In the genomic region with DNA sequence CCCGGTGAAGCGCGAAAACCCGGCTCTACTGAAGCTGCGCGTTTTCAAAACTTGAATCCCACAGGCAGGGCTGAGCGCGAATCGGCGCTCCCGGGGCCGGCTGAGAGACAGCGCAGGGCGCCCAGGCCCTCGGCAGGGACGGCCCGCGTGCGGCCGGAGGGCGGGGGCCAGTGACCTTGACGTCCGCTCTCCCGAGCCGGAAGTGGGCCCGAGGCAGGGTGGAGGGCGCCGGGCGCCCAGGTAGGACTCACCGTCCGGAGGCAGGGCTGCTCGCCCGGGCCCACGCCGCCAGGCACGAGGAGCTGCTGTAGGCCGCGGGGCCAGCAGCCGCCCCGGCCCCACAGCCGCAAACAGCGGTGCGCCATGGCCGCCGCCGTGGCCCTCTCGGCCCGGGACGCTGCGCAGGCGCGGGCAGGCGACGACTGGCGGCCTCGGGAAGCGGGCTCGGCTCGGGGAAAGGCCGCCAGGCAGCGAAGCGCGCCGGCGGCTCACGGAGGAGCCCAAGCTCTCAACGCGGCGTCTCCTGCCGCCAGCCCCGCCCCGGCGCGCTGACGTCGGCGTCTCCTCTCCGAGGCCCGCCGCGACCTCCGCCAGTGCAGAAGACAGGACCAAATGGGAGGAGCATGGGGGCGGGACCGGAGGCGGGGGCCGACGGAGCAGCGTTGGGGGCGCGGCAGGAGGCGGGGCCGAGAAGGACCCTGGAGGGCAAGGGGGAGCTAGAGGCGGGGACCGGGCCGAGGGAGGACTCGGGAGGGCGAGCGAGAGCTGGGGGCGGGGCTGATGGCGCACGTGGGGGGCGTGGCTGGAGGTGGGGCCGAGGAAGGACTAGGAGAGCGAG, we compare ENCODE assay signal across 1 cellular context.
A peak's percentile ranks its signal among the peaks of the same experiment; 100 is the strongest.
TF ChIP-seq lines count a peak whose summit lies in the region.

A gene (minus strand): TSS at position 510 of the 838 bp plus-strand sequence. CDS start 145 bp downstream, at position 365.

TF ChIP-seq in K562, 482 proteins besides CTCF, POLR2A, EP300 and RAD21 (continued from another document and continues in another):
- TF ChIP-seq, protein P1, sequence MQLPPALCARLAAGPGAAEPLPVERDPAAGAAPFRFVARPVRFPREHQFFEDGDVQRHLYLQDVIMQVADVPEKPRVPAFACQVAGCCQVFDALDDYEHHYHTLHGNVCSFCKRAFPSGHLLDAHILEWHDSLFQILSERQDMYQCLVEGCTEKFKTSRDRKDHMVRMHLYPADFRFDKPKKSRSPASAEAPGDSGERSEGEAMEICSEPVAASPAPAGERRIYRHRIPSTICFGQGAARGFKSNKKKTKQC (CRISPR knock-in tag; IDR thresholded peaks at IDR 0.05) = peak; percentile 80; the same call in 1 of the 2 replicates
- no peak for TF ChIP-seq RFX5 (IDR thresholded peaks at IDR 0.05; ENCODE audit: low read depth, low read length)
- TF ChIP-seq ZNF699 (CRISPR knock-in tag; IDR thresholded peaks at IDR 0.05; ENCODE audit: insufficient replicate concordance) = no peak
- no peak for TF ChIP-seq RBM34 (IDR thresholded peaks at IDR 0.05; ENCODE audit: borderline replicate concordance, insufficient read depth, low read length)
- no peak for TF ChIP-seq C11orf30 (IDR thresholded peaks at IDR 0.05; ENCODE audit: low read depth)
- peak; percentile 90 for TF ChIP-seq ZBTB7A (IDR thresholded peaks at IDR 0.05; ENCODE audit: borderline replicate concordance, control insufficient read depth, low read depth, low read length)
- no peak for TF ChIP-seq TBL1XR1 (IDR thresholded peaks at IDR 0.05; ENCODE audit: low read length in 2 of 2)
- TF ChIP-seq, protein P2, sequence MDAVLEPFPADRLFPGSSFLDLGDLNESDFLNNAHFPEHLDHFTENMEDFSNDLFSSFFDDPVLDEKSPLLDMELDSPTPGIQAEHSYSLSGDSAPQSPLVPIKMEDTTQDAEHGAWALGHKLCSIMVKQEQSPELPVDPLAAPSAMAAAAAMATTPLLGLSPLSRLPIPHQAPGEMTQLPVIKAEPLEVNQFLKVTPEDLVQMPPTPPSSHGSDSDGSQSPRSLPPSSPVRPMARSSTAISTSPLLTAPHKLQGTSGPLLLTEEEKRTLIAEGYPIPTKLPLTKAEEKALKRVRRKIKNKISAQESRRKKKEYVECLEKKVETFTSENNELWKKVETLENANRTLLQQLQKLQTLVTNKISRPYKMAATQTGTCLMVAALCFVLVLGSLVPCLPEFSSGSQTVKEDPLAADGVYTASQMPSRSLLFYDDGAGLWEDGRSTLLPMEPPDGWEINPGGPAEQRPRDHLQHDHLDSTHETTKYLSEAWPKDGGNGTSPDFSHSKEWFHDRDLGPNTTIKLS (IDR thresholded peaks at IDR 0.05; ENCODE audit: borderline replicate concordance, low read depth) = peak; percentile 85
- TF ChIP-seq, protein P3, sequence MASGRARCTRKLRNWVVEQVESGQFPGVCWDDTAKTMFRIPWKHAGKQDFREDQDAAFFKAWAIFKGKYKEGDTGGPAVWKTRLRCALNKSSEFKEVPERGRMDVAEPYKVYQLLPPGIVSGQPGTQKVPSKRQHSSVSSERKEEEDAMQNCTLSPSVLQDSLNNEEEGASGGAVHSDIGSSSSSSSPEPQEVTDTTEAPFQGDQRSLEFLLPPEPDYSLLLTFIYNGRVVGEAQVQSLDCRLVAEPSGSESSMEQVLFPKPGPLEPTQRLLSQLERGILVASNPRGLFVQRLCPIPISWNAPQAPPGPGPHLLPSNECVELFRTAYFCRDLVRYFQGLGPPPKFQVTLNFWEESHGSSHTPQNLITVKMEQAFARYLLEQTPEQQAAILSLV (tag; IDR thresholded peaks at IDR 0.05) = no peak
- TF ChIP-seq, protein P4, sequence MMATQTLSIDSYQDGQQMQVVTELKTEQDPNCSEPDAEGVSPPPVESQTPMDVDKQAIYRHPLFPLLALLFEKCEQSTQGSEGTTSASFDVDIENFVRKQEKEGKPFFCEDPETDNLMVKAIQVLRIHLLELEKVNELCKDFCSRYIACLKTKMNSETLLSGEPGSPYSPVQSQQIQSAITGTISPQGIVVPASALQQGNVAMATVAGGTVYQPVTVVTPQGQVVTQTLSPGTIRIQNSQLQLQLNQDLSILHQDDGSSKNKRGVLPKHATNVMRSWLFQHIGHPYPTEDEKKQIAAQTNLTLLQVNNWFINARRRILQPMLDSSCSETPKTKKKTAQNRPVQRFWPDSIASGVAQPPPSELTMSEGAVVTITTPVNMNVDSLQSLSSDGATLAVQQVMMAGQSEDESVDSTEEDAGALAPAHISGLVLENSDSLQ (IDR thresholded peaks at IDR 0.05) = peak; percentile 59
- TF ChIP-seq, protein P5, sequence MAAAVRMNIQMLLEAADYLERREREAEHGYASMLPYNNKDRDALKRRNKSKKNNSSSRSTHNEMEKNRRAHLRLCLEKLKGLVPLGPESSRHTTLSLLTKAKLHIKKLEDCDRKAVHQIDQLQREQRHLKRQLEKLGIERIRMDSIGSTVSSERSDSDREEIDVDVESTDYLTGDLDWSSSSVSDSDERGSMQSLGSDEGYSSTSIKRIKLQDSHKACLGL (CRISPR knock-in tag; IDR thresholded peaks at IDR 0.05; ENCODE audit: borderline replicate concordance, poor library complexity, severe bottlenecking) = no peak
- TF ChIP-seq KLF1 (tag; IDR thresholded peaks at IDR 0.05) = peak; percentile 93
- peak; percentile 82; the same call in 1 of the 2 replicates for TF ChIP-seq EP400 (IDR thresholded peaks at IDR 0.05)
- TF ChIP-seq, protein P6, sequence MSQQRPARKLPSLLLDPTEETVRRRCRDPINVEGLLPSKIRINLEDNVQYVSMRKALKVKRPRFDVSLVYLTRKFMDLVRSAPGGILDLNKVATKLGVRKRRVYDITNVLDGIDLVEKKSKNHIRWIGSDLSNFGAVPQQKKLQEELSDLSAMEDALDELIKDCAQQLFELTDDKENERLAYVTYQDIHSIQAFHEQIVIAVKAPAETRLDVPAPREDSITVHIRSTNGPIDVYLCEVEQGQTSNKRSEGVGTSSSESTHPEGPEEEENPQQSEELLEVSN (IDR thresholded peaks at IDR 0.05; ENCODE audit: borderline replicate concordance in 1 of 2, extremely low read depth in 1 of 2, insufficient read depth in 1 of 2, insufficient read length in 1 of 2, low read depth in 1 of 2, low read length in 1 of 2, poor library complexity in 1 of 2, severe bottlenecking in 1 of 2) = peak; percentile 85 to 88
- TF ChIP-seq EWSR1 (IDR thresholded peaks at IDR 0.05; ENCODE audit: borderline replicate concordance, low read depth, partially characterized antibody) = no peak
- TF ChIP-seq ZNF316 (IDR thresholded peaks at IDR 0.05) = peak; percentile 13; the same call in 1 of the 2 replicates
- TF ChIP-seq, protein P7, sequence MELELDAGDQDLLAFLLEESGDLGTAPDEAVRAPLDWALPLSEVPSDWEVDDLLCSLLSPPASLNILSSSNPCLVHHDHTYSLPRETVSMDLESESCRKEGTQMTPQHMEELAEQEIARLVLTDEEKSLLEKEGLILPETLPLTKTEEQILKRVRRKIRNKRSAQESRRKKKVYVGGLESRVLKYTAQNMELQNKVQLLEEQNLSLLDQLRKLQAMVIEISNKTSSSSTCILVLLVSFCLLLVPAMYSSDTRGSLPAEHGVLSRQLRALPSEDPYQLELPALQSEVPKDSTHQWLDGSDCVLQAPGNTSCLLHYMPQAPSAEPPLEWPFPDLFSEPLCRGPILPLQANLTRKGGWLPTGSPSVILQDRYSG (tag; conservative IDR thresholded peaks at IDR 0.05; ENCODE audit: low read depth) = no peak
- no peak; the same call in 1 of the 2 replicates for TF ChIP-seq ATF1 (CRISPR knock-in tag; IDR thresholded peaks at IDR 0.05)
- peak; percentile 87 for TF ChIP-seq ATF1 (tag; IDR thresholded peaks at IDR 0.05)
- TF ChIP-seq ZNF766 (CRISPR knock-in tag; conservative IDR thresholded peaks at IDR 0.05) = no peak
- TF ChIP-seq KHSRP (IDR thresholded peaks at IDR 0.05) = no peak
- 0 out of 2 replicates have a peak, but pooled peaks have one; percentile 32 for TF ChIP-seq FOXJ2 (tag; IDR thresholded peaks at IDR 0.05)
- TF ChIP-seq ZNF143 (CRISPR knock-in tag; IDR thresholded peaks at IDR 0.05) = no peak
- no peak; the same call in 1 of the 2 replicates for TF ChIP-seq JUN (IDR thresholded peaks at IDR 0.05; ENCODE audit: borderline replicate concordance, low read depth, low read length)
- TF ChIP-seq JUN (CRISPR knock-in tag; IDR thresholded peaks at IDR 0.05; ENCODE audit: borderline replicate concordance) = 0 out of 2 replicates have a peak, but pooled peaks have one; percentile 4
- TF ChIP-seq HDAC8 (tag; IDR thresholded peaks at IDR 0.05) = peak; percentile 89
- TF ChIP-seq HNRNPLL (IDR thresholded peaks at IDR 0.05; ENCODE audit: low read depth, low read length, poor library complexity, severe bottlenecking) = peak; percentile 90
- peak; percentile 73; the same call in 1 of the 2 replicates for TF ChIP-seq MYBL2 (IDR thresholded peaks at IDR 0.05; ENCODE audit: low read depth)
- no peak for TF ChIP-seq MYBL2 (CRISPR knock-in tag; IDR thresholded peaks at IDR 0.05; ENCODE audit: borderline replicate concordance)
- no peak for TF ChIP-seq BDP1 (IDR thresholded peaks at IDR 0.05; ENCODE audit: insufficient read depth, insufficient read length)
- TF ChIP-seq, protein P8, sequence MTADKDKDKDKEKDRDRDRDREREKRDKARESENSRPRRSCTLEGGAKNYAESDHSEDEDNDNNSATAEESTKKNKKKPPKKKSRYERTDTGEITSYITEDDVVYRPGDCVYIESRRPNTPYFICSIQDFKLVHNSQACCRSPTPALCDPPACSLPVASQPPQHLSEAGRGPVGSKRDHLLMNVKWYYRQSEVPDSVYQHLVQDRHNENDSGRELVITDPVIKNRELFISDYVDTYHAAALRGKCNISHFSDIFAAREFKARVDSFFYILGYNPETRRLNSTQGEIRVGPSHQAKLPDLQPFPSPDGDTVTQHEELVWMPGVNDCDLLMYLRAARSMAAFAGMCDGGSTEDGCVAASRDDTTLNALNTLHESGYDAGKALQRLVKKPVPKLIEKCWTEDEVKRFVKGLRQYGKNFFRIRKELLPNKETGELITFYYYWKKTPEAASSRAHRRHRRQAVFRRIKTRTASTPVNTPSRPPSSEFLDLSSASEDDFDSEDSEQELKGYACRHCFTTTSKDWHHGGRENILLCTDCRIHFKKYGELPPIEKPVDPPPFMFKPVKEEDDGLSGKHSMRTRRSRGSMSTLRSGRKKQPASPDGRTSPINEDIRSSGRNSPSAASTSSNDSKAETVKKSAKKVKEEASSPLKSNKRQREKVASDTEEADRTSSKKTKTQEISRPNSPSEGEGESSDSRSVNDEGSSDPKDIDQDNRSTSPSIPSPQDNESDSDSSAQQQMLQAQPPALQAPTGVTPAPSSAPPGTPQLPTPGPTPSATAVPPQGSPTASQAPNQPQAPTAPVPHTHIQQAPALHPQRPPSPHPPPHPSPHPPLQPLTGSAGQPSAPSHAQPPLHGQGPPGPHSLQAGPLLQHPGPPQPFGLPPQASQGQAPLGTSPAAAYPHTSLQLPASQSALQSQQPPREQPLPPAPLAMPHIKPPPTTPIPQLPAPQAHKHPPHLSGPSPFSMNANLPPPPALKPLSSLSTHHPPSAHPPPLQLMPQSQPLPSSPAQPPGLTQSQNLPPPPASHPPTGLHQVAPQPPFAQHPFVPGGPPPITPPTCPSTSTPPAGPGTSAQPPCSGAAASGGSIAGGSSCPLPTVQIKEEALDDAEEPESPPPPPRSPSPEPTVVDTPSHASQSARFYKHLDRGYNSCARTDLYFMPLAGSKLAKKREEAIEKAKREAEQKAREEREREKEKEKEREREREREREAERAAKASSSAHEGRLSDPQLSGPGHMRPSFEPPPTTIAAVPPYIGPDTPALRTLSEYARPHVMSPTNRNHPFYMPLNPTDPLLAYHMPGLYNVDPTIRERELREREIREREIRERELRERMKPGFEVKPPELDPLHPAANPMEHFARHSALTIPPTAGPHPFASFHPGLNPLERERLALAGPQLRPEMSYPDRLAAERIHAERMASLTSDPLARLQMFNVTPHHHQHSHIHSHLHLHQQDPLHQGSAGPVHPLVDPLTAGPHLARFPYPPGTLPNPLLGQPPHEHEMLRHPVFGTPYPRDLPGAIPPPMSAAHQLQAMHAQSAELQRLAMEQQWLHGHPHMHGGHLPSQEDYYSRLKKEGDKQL (CRISPR knock-in tag; IDR thresholded peaks at IDR 0.05; ENCODE audit: borderline replicate concordance) = peak; percentile 85; the same call in 1 of the 2 replicates
- TF ChIP-seq RBFOX2 (IDR thresholded peaks at IDR 0.05; ENCODE audit: low read depth, low read length) = peak; percentile 95
- no peak for TF ChIP-seq NEUROD1 (IDR thresholded peaks at IDR 0.05; ENCODE audit: borderline replicate concordance, low read depth, low read length, partially characterized antibody)
- TF ChIP-seq ELF1 (tag; IDR thresholded peaks at IDR 0.05) = peak; percentile 94
- TF ChIP-seq CTBP1 (IDR thresholded peaks at IDR 0.05; ENCODE audit: borderline replicate concordance) = peak; percentile 90
- no peak for TF ChIP-seq ETS2 (tag; IDR thresholded peaks at IDR 0.05; ENCODE audit: borderline replicate concordance, poor library complexity, severe bottlenecking)
- peak; percentile 57 for TF ChIP-seq KDM5B (IDR thresholded peaks at IDR 0.05; ENCODE audit: insufficient replicate concordance, low read depth, low read length)
- peak; percentile 88; the same call in 1 of the 2 replicates for TF ChIP-seq ILF3 (IDR thresholded peaks at IDR 0.05; ENCODE audit: borderline replicate concordance)
- TF ChIP-seq E2F3 (CRISPR knock-in tag; IDR thresholded peaks at IDR 0.05) = peak; percentile 56; the same call in 1 of the 2 replicates
- peak; percentile 27 for TF ChIP-seq PHF20 (IDR thresholded peaks at IDR 0.05; ENCODE audit: partially characterized antibody)
- TF ChIP-seq, protein P9, sequence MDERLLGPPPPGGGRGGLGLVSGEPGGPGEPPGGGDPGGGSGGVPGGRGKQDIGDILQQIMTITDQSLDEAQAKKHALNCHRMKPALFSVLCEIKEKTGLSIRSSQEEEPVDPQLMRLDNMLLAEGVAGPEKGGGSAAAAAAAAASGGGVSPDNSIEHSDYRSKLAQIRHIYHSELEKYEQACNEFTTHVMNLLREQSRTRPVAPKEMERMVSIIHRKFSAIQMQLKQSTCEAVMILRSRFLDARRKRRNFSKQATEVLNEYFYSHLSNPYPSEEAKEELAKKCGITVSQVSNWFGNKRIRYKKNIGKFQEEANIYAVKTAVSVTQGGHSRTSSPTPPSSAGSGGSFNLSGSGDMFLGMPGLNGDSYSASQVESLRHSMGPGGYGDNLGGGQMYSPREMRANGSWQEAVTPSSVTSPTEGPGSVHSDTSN (CRISPR knock-in tag; IDR thresholded peaks at IDR 0.05; ENCODE audit: low read depth) = no peak
- TF ChIP-seq, protein P9 (tag; conservative IDR thresholded peaks at IDR 0.05; ENCODE audit: low read depth) = no peak
- TF ChIP-seq CHD2 (IDR thresholded peaks at IDR 0.05; ENCODE audit: low read depth, low read length) = peak; percentile 14; the same call in 1 of the 2 replicates
- TF ChIP-seq ZNF668 (CRISPR knock-in tag; IDR thresholded peaks at IDR 0.05) = no peak
